In the genomic region with DNA sequence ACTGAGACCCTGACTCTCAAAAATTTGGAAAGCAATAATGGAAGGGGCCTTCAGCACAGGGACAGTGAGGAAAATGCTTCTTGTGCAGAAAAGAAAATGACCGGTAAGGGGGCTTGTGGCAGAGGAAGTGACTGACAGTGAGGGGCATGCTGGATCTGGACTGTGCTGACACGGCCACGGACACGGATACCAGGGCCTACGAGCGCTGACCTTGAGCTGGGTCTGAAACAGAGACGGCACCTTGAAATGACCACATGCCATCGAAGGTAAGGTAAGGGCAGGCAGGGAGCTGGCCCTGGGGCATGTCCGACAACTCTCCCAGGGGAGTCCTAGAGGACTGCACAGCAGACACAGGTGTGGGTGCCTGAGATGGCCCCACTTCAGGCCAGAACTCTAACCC, we compare ENCODE assay signal across 25 cellular contexts.
"Had no signal": no experiment of that assay in that cellular context is flagged by ENCODE, and none has a peak within 500 bp of the region (broad histone marks: within the 10 kb centered on the region; RNA-seq: fewer than 3 reads in every experiment).

No MANE protein-coding gene starts in this region.

- H3K27me3 Mint-ChIP-seq: stimulated activated naive CD8-positive, alpha-beta T cell treated with anti-CD3 and anti-CD28 coated beads, Interleukin-15, amount 100 ng/mL, for 72 hours had no signal

- H3K27me3 ChIP-seq: gastrocnemius medialis, left lung, right atrium auricular region, suprapubic skin, transverse colon had no signal

- H3K36me3 Mint-ChIP-seq: naive thymus-derived CD4-positive, alpha-beta T cell had no signal

- H3K9me3 ChIP-seq: gastrocnemius medialis, prostate gland, right atrium auricular region, suprapubic skin, transverse colon had no signal

- H3K9ac ChIP-seq: parathyroid adenoma had no signal

- H3K27ac Mint-ChIP-seq: dendritic cell treated with granulocyte-macrophage colony-stimulating factor and Interleukin-4, amounts not matched to agents 40 ng/mL and 50 ng/mL, for 4 days; endodermal cell; naive thymus-derived CD4-positive, alpha-beta T cell had no signal

- H3K27ac ChIP-seq: epithelial cell of prostate, gastrocnemius medialis, left lung, parathyroid adenoma, prostate gland, right atrium auricular region, skin epidermis, suprapubic skin, transverse colon had no signal

- H3K4me3 Mint-ChIP-seq: dendritic cell treated with granulocyte-macrophage colony-stimulating factor and Interleukin-4, amounts not matched to agents 40 ng/mL and 50 ng/mL, for 4 days; endodermal cell; naive thymus-derived CD4-positive, alpha-beta T cell; stimulated activated naive CD8-positive, alpha-beta T cell treated with anti-CD3 and anti-CD28 coated beads, Interleukin-15, amount 100 ng/mL, for 72 hours had no signal

- H3K4me1 ChIP-seq: gastrocnemius medialis, parathyroid adenoma, prostate gland, suprapubic skin, transverse colon had no signal

- H2AFZ ChIP-seq: parathyroid adenoma had no signal

- H3K36me3 ChIP-seq: gastrocnemius medialis, left lung, prostate gland, right atrium auricular region, suprapubic skin, transverse colon had no signal

- DNase-seq: central memory CD4-positive, alpha-beta T cell; effector CD8-positive, alpha-beta T cell; endodermal cell; foreskin fibroblast; gastrocnemius medialis; kidney; left lung; mesenchymal stem cell; midbrain; naive thymus-derived CD4-positive, alpha-beta T cell; stimulated activated CD4-positive, alpha-beta T cell treated with anti-CD3 and anti-CD28 coated beads, Interleukin-15, amount 100 ng/mL, for 24 hours; stimulated activated CD4-positive, alpha-beta T cell treated with anti-CD3 and anti-CD28 coated beads, Interleukin-2, amount 100 ng/mL, for 48 hours; stimulated activated CD8-positive, alpha-beta memory T cell treated with anti-CD3 and anti-CD28 coated beads, Interleukin-4, amount 100 ng/mL, for 48 hours; stimulated activated naive CD4-positive, alpha-beta T cell; stimulated activated naive CD8-positive, alpha-beta T cell treated with anti-CD3 and anti-CD28 coated beads, Interleukin-15, amount 100 ng/mL, for 72 hours; transverse colon had no signal

- H3K4me3 ChIP-seq: gastrocnemius medialis, left lung, prostate gland, right atrium auricular region, skin epidermis, suprapubic skin, transverse colon had no signal

- ATAC-seq: esophagus mucosa; gastrocnemius medialis; left lung; naive thymus-derived CD4-positive, alpha-beta T cell; stimulated activated naive CD8-positive, alpha-beta T cell treated with anti-CD3 and anti-CD28 coated beads, Interleukin-15, amount 100 ng/mL, for 72 hours had no signal

- FAIRE-seq: colon, kidney had no signal

- H3K79me2 ChIP-seq: parathyroid adenoma had no signal
